ENCODE assay signal across 1 cellular context in genomic region chr18:33700513-33700976, GRCh38.
TF ChIP-seq lines count a peak whose summit lies in the region.

No MANE protein-coding gene starts in this region.

TF ChIP-seq in GM12878, 131 proteins besides CTCF, POLR2A, EP300 and RAD21 (continued from another document and continues in another):
- TF ChIP-seq CEBPZ (IDR thresholded peaks at IDR 0.05; ENCODE audit: low read depth, low read length), result no peak
- TF ChIP-seq STAT1 (conservative IDR thresholded peaks at IDR 0.05), result no peak
- TF ChIP-seq PRDM15 (CRISPR knock-in tag; IDR thresholded peaks at IDR 0.05), result no peak
- no peak for TF ChIP-seq SUPT20H (IDR thresholded peaks at IDR 0.05; ENCODE audit: borderline replicate concordance, control insufficient read depth, low read depth, low read length)
- TF ChIP-seq ZBTB11 (CRISPR knock-in tag; IDR thresholded peaks at IDR 0.05), result no peak
- no peak for TF ChIP-seq JUND (IDR thresholded peaks at IDR 0.05; ENCODE audit: low read depth, low read length)
- TF ChIP-seq E2F8 (IDR thresholded peaks at IDR 0.05; ENCODE audit: low read depth, partially characterized antibody), result no peak
- no peak for TF ChIP-seq TCF12 (IDR thresholded peaks at IDR 0.05; ENCODE audit: low read depth, low read length)
- TF ChIP-seq SKIL (IDR thresholded peaks at IDR 0.05; ENCODE audit: low read depth, poor library complexity, severe bottlenecking), result no peak
- TF ChIP-seq ZSCAN29 (IDR thresholded peaks at IDR 0.05), result no peak
- TF ChIP-seq SMC3 (IDR thresholded peaks at IDR 0.05; ENCODE audit: borderline replicate concordance, low read length), result no peak
- TF ChIP-seq HSF1 (IDR thresholded peaks at IDR 0.05; ENCODE audit: low read depth, low read length), result no peak
- no peak for TF ChIP-seq POU2F2 (IDR thresholded peaks at IDR 0.05; ENCODE audit: borderline replicate concordance, low read depth, low read length)
- TF ChIP-seq NKRF (conservative IDR thresholded peaks at IDR 0.05), result no peak
- no peak for TF ChIP-seq MAX (IDR thresholded peaks at IDR 0.05; ENCODE audit: low read depth, low read length)
- TF ChIP-seq KDM1A (IDR thresholded peaks at IDR 0.05; ENCODE audit: borderline replicate concordance), result no peak
- TF ChIP-seq MEF2B (IDR thresholded peaks at IDR 0.05; ENCODE audit: partially characterized antibody, poor library complexity, severe bottlenecking), result peak; percentile 23
- no peak for TF ChIP-seq RCOR1 (conservative IDR thresholded peaks at IDR 0.05; ENCODE audit: low read depth, low read length)
- no peak for TF ChIP-seq BMI1 (IDR thresholded peaks at IDR 0.05; ENCODE audit: borderline replicate concordance)
- 0 out of 2 replicates have a peak, but pooled peaks have one; percentile 29 for TF ChIP-seq NR2F1 (conservative IDR thresholded peaks at IDR 0.05)
- TF ChIP-seq ZZZ3 (IDR thresholded peaks at IDR 0.05; ENCODE audit: control insufficient read depth, insufficient read length, low read depth), result no peak
- no peak for TF ChIP-seq SUZ12 (IDR thresholded peaks at IDR 0.05; ENCODE audit: unreplicated experiment)
- no peak for TF ChIP-seq REST (IDR thresholded peaks at IDR 0.05; ENCODE audit: low read depth, low read length)
